ENCODE assay signal across 8 cellular contexts in the genomic region with DNA sequence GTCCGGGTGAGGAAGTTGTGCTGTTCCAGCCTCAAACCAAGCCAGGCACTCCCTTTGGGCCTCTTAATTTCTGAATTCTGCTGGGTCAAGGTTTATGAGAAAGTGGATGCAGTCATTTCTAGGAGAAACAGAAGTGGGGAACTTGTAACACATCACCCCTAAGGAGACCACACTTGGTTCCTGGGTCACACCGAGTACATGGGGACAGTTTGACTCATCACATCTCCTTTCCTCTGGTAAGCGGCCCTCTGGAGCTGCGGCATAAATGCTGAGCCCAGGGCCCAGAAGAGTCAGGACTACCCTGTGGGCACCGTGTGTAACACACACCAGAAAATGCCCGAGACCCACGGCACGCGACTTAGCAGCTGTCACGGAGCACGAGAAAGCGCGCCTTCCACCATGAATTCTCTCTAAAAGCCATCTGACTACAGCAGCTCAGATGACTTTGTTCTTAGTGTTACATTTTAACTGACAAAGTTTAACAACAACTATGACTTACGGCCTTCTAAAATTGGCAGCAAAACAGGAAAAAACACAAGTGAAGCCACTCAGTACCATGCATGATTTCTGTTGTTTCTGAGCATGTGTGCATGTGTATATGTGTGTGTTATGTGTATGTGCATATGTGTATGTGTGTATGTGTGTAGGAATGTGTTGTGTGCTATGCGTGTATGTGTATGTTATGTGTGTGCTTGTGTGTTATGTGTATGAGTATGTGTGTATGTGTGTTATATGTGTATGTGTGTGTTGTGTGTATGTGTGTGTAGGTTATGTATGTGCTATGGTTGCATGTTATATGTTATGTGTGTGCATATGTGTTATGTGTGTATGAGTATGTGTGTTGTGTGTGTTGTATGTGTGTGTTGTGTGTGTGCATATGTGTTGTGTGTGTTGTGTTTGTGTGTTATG. TPM values are rescaled to one million over a fixed set of nuclear protein-coding genes. Genes with fewer than 3 reads are reported as not detected.
DNase-seq lines count a peak whose midpoint lies in the region; ATAC-seq and TF ChIP-seq lines count a peak whose summit lies in the region.

No MANE protein-coding gene starts in this region.

- no peaks in the 10 kb centered on the region for H3K9me3 Mint-ChIP-seq in CD8-positive, alpha-beta T cell

- H3K27me3 ChIP-seq in heart left ventricle (no peaks in the 10 kb centered on the region), colonic mucosa (no peaks in the 10 kb centered on the region)
- H3K27me3 ChIP-seq in CD8-positive, alpha-beta T cell (ENCODE audit: insufficient read depth, low read length): no peaks in the 10 kb centered on the region

- peak overlapping the region in 1 of 2 donors; percentile 85 for H3K9ac ChIP-seq in colonic mucosa (ENCODE audit: low read depth in 2 of 2, low read length in 2 of 2)

- H3K27ac ChIP-seq in heart left ventricle: peak overlapping the region in 11 of 12 donors; percentile 47 to 99 (median 94)
- H3K27ac ChIP-seq in colonic mucosa: peak overlapping the region; percentile 61
- no peak overlapping the region for H3K27ac ChIP-seq in CD8-positive, alpha-beta T cell (ENCODE audit: low read depth, low read length)

- intact Hi-C loops in heart left ventricle (cut with DNase I): loop anchor here in 9 of 10 donors (2.0 to 10.0 kb wide), 13 partner anchors 81 to 479 kb away; a partner anchor contains a TSS
- intact Hi-C loops in left ventricle myocardium superior (cut with micrococcal nuclease): loop anchor here (5.0 to 10.0 kb wide), 3 partner anchors 83 to 476 kb away; no protein-coding TSS in a partner anchor
- intact Hi-C loops in colonic mucosa (cut with DNase I): no loop called here
- intact Hi-C loops in CD8-positive, alpha-beta T cell (cut with DNase I, micrococcal nuclease): loop anchor here in 1 of 2 experiments (10.0 kb wide), 1 partner anchor 153 kb away; no protein-coding TSS in a partner anchor

- no peak overlapping the region for H3K4me3 ChIP-seq in heart left ventricle
- H3K4me3 ChIP-seq in colonic mucosa: no peak overlapping the region
- no peak overlapping the region for H3K4me3 ChIP-seq in CD8-positive, alpha-beta T cell (ENCODE audit: low read depth, low read length)

- TF ChIP-seq POLR2A in heart left ventricle (IDR thresholded peaks at IDR 0.05): no peak

- H3K4me1 ChIP-seq in heart left ventricle: peaks cover 9 to 89% (median 63%) of the 10 kb centered on the region in 12 donors
- H3K4me1 ChIP-seq in colonic mucosa: peaks cover 27% of the 10 kb centered on the region
- no peaks in the 10 kb centered on the region for H3K4me1 ChIP-seq in CD8-positive, alpha-beta T cell (ENCODE audit: insufficient read depth, low read length)

- WGBS in heart left ventricle, 4 donors: 84 to 89% (median 85%) methylated on average over 15 of the region's 15 CpGs

- no peaks in the 10 kb centered on the region for H3K36me3 Mint-ChIP-seq in CD8-positive, alpha-beta T cell

- ATAC-seq in heart left ventricle (no peak), left ventricle myocardium superior (no peak), HG03442 (IDR thresholded peaks at IDR 0.05; ENCODE audit: unreplicated experiment) (peak; percentile 32), GM21360 (IDR thresholded peaks at IDR 0.05; ENCODE audit: unreplicated experiment) (no peak), GM19397 (IDR thresholded peaks at IDR 0.05; ENCODE audit: unreplicated experiment) (no peak)
- peak; percentile 52 for ATAC-seq in stimulated activated naive CD8-positive, alpha-beta T cell treated with anti-CD3 and anti-CD28 coated beads, Interleukin-15, Interleukin-2, amounts not matched to agents 100 U/mL and 50 U/mL, for 24 hours
- ATAC-seq in CD8-positive, alpha-beta T cell: no peak

- H3K4me3 Mint-ChIP-seq in CD8-positive, alpha-beta T cell: no peak overlapping the region

- peaks cover 15% of the 10 kb centered on the region for H3K4me1 Mint-ChIP-seq in CD8-positive, alpha-beta T cell (ENCODE audit: low read depth)

- DNase-seq in heart left ventricle (no peak), left ventricle myocardium superior (no peak), colonic mucosa (no peak)
- DNase-seq in stimulated activated naive CD8-positive, alpha-beta T cell treated with anti-CD3 and anti-CD28 coated beads, Interleukin-15, Interleukin-2, amounts not matched to agents 100 U/mL and 50 U/mL, for 24 hours: peak; percentile 57
- DNase-seq in CD8-positive, alpha-beta T cell: no peak

- CTCF ChIA-PET in CD8-positive, alpha-beta T cell (lab: Charles Lee): interaction anchor here (0.7 kb wide), 1 partner anchor 13 kb away, joined by 4 read pairs; no protein-coding TSS in a partner anchor

- no peaks in the 10 kb centered on the region for H3K27me3 Mint-ChIP-seq in CD8-positive, alpha-beta T cell (ENCODE audit: low read depth)

- TF ChIP-seq CTCF in heart left ventricle (IDR thresholded peaks at IDR 0.05) (no peak), colonic mucosa (IDR thresholded peaks at IDR 0.05) (no peak)
- TF ChIP-seq CTCF in CD8-positive, alpha-beta T cell (IDR thresholded peaks at IDR 0.05): no peak

- H3K36me3 ChIP-seq in heart left ventricle (no peaks in the 10 kb centered on the region), colonic mucosa (no peaks in the 10 kb centered on the region)
- no peaks in the 10 kb centered on the region for H3K36me3 ChIP-seq in CD8-positive, alpha-beta T cell (ENCODE audit: insufficient read depth, low read length)

- no peaks in the 10 kb centered on the region for H3K9me3 ChIP-seq in heart left ventricle
- H3K9me3 ChIP-seq in colonic mucosa: no peaks in the 10 kb centered on the region
- no peaks in the 10 kb centered on the region for H3K9me3 ChIP-seq in CD8-positive, alpha-beta T cell (ENCODE audit: low read length)

- POLR2A ChIA-PET in CD8-positive, alpha-beta T cell (lab: Charles Lee): no interaction called here

- H3K27ac Mint-ChIP-seq in CD8-positive, alpha-beta T cell: no peak overlapping the region

RNA-seq across cellular contexts. Expression of a gene that starts 50.8 kb away (rescaled TPM):
- total RNA-seq in heart left ventricle (100 to 1,000 TPM in 1 of 9 donors, 10 to 100 TPM in 8; 56.7 to 100 (median 83.3) TPM), left ventricle myocardium superior (95.8 TPM), colonic mucosa (100 to 1,000 TPM in 1 of 2 donors, 10 to 100 TPM in 1; 76.2 to 127 TPM)
- polyA plus RNA-seq in heart left ventricle: 10 to 100 TPM; 43.0 to 80.9 TPM
- total RNA-seq in CD8-positive, alpha-beta T cell: 100 to 1,000 TPM; 165 to 166 TPM

Comparison
In these comparisons a context has a peak if more than half of its experiments do, and no peak if none do; other contexts are left out.
1. ATAC-seq: peak in HG03442 (single experiment) and stimulated activated naive CD8-positive, alpha-beta T cell treated with anti-CD3 and anti-CD28 coated beads, Interleukin-15, Interleukin-2, amounts not matched to agents 100 U/mL and 50 U/mL, for 24 hours (single experiment); none in heart left ventricle (0 of 4), left ventricle myocardium superior (single experiment), CD8-positive, alpha-beta T cell (single experiment), GM21360 (single experiment) and GM19397 (single experiment).